Comparison of ENCODE assay signal across 12 cellular contexts in genomic region chr11:65773784-65774411, GRCh38. TPM values are rescaled to one million over a fixed set of nuclear protein-coding genes. Genes with fewer than 3 reads are reported as not detected.
A peak's percentile ranks its signal among the peaks of the same experiment; 100 is the strongest.
DNase-seq lines count a peak whose midpoint lies in the region; FAIRE-seq and TF ChIP-seq lines count a peak whose summit lies in the region.
"Had no signal": no experiment of that assay in that cellular context is flagged by ENCODE, and none has a peak within 500 bp of the region (broad histone marks: within the 10 kb centered on the region; RNA-seq: fewer than 3 reads in every experiment).

No MANE protein-coding gene starts in this region.

- peak; percentile 21; the same call in 1 of the 2 replicates for TF ChIP-seq CTCF in AG04450 (IDR thresholded peaks at IDR 0.05; ENCODE audit: low read depth, low read length)
- TF ChIP-seq CTCF in D721Med (IDR thresholded peaks at IDR 0.05; ENCODE audit: insufficient read depth, missing control alignments), result peak; percentile 40
- TF ChIP-seq CTCF in OCI-LY7 (conservative IDR thresholded peaks at IDR 0.05; ENCODE audit: low read length), result peak; percentile 78
- peak; percentile 6 for TF ChIP-seq CTCF in fibroblast of pulmonary artery (IDR thresholded peaks at IDR 0.05; ENCODE audit: low read length, missing control alignments)

- peaks cover 5% of the 10 kb centered on the region for H3K4me1 ChIP-seq in OCI-LY7 (ENCODE audit: insufficient read depth, low read length, poor library complexity, severe bottlenecking)
- H3K4me1 ChIP-seq: parathyroid adenoma had no signal

- no peaks in the 10 kb centered on the region for H4K20me1 ChIP-seq in OCI-LY7 (ENCODE audit: insufficient read depth, low read length)

- BruUV-seq in OCI-LY7 (replicated peaks; lab: Mats Ljungman, UMichigan), result TSS peak; percentile 45

- H3K9me3 ChIP-seq in AG04450 (ENCODE audit: control insufficient read depth, insufficient read depth, low read length) (no peaks in the 10 kb centered on the region; the same call in 1 of the 2 replicates), OCI-LY7 (ENCODE audit: low read length) (no peaks in the 10 kb centered on the region)

- no peaks in the 10 kb centered on the region for H3K9me2 ChIP-seq in OCI-LY7 (ENCODE audit: insufficient read depth, low read length)

- H3K27me3 ChIP-seq in AG04450 (ENCODE audit: control insufficient read depth, insufficient read depth, low read length), result no peaks in the 10 kb centered on the region

- POLR2A ChIA-PET in AG04450 (lab: Yijun Ruan, JAX), result no interaction called here
- POLR2A ChIA-PET in OCI-LY7 (lab: Charles Lee), result no interaction called here

- no peak for DNase-seq in AG04450 (ENCODE audit: low read depth, low spot score)
- DNase-seq in D721Med (ENCODE audit: insufficient read length, low spot score), result no peak
- DNase-seq in OCI-LY7 (ENCODE audit: low spot score), result peak; percentile 38
- DNase-seq in fibroblast of pulmonary artery (ENCODE audit: low read depth), result no peak
- no peak for DNase-seq in COR-L47 (lab: John Stamatoyannopoulos, UW)
- no peak for DNase-seq in stimulated activated CD4-positive, alpha-beta T cell treated with anti-CD3 and anti-CD28 coated beads, Interleukin-4, amount 100 ng/mL, for 1 hour
- DNase-seq in NAMALWA (ENCODE audit: low spot score), result no peak
- no peak for DNase-seq in activated naive CD4-positive, alpha-beta T cell treated with anti-CD3 and anti-CD28 coated beads, Interleukin-2, amount 50 U/mL, for 16 hours
- DNase-seq: CD4-positive, alpha-beta memory T cell; mesendoderm; stimulated activated CD4-positive, alpha-beta T cell treated with anti-CD3 and anti-CD28 coated beads, Interleukin-2, amount 100 ng/mL, for 24 hours had no signal

- no peaks in the 10 kb centered on the region for H3K79me2 ChIP-seq in OCI-LY7 (ENCODE audit: insufficient read depth, low read depth, low read length)
- H3K79me2 ChIP-seq: parathyroid adenoma had no signal

- H3K4me3 ChIP-seq in AG04450 (ENCODE audit: low read depth, low read length) (no peak overlapping the region), OCI-LY7 (ENCODE audit: low read depth, low read length, poor library complexity, severe bottlenecking) (no peak overlapping the region), fibroblast of pulmonary artery (replicated peaks; ENCODE audit: low read depth, low read length) (no peak overlapping the region)

- no peak overlapping the region for H3K27ac ChIP-seq in AG04450 (ENCODE audit: low read depth, low read length)
- no peak overlapping the region for H3K27ac ChIP-seq in OCI-LY7 (ENCODE audit: low read depth, low read length, poor library complexity, severe bottlenecking)
- H3K27ac ChIP-seq: parathyroid adenoma had no signal

- no peak overlapping the region for H3K4me2 ChIP-seq in OCI-LY7 (ENCODE audit: low read length)

- peaks cover 3% of the 10 kb centered on the region; the same call in 1 of the 2 replicates for H3K36me3 ChIP-seq in OCI-LY7 (ENCODE audit: insufficient read depth, low read length)

- H2AFZ ChIP-seq in OCI-LY7 (ENCODE audit: low read length), result no peak overlapping the region; the same call in 1 of the 2 replicates
- H2AFZ ChIP-seq: parathyroid adenoma had no signal

- no peak for FAIRE-seq in D721Med (lab: Jason Lieb, UNC)

- intact Hi-C loops in OCI-LY7 (cut with micrococcal nuclease; ENCODE audit: unreplicated experiment), result no loop called here

- CTCF ChIA-PET in AG04450 (lab: Charles Lee), result interaction anchor here (1.1 to 2.0 kb wide), 2 partner anchors 45 to 62 kb away, joined by 3 to 8 read pairs; partner anchors contain the start of gene KAT5
- CTCF ChIA-PET in OCI-LY7 (lab: Charles Lee; ENCODE audit: unreplicated experiment), result no interaction called here

RNA-seq across cellular contexts. Expression of gene AP5B1, which starts 6.9 kb away (rescaled TPM):
- polyA plus RNA-seq in AG04450 (2011; rRNA removed), result 2.6 and 3.3 TPM in 2 replicates
- polyA minus RNA-seq in AG04450 (2011; rRNA and poly(A)+ RNA removed), result 3.6 and 4.3 TPM in 2 replicates
- 10.2 and 12.9 TPM in 2 replicates for total RNA-seq in OCI-LY7 (2014; rRNA removed; shearing (Covaris generic))
- total RNA-seq in OCI-LY7 (2022), result 23.9 and 25.6 TPM in 2 replicates

RNA-seq across cellular contexts. Expression of gene OVOL1, which starts 13.0 kb away (rescaled TPM):
- polyA plus RNA-seq in AG04450 (2011; rRNA removed), result not detected in 2 replicates
- not detected in 2 replicates for polyA minus RNA-seq in AG04450 (2011; rRNA and poly(A)+ RNA removed)
- 0.15 TPM in 1 of 2 replicates, not detected in the other for total RNA-seq in OCI-LY7 (2014; rRNA removed; shearing (Covaris generic))
- not detected in 2 replicates for total RNA-seq in OCI-LY7 (2022)
- total RNA-seq: CD4-positive, alpha-beta memory T cell had no signal
- polyA plus RNA-seq: CD4-positive, alpha-beta memory T cell had no signal

RNA-seq across cellular contexts. Expression of gene RNASEH2C, which starts 53.3 kb away (rescaled TPM):
- 14.2 and 20.8 TPM in 2 replicates for polyA plus RNA-seq in AG04450 (2011; rRNA removed)
- polyA minus RNA-seq in AG04450 (2011; rRNA and poly(A)+ RNA removed), result 7.5 and 8.2 TPM in 2 replicates
- 92.7 and 99.1 TPM in 2 replicates for total RNA-seq in OCI-LY7 (2014; rRNA removed; shearing (Covaris generic))
- total RNA-seq in OCI-LY7 (2022), result 79.1 and 100 TPM in 2 replicates

RNA-seq across cellular contexts. Expression of gene SNX32, which starts 59.9 kb away (rescaled TPM):
- 0.30 and 0.57 TPM in 2 replicates for polyA plus RNA-seq in AG04450 (2011; rRNA removed)
- polyA minus RNA-seq in AG04450 (2011; rRNA and poly(A)+ RNA removed), result 0.46 and 0.65 TPM in 2 replicates
- total RNA-seq in OCI-LY7 (2014; rRNA removed; shearing (Covaris generic)), result not detected in 2 replicates
- not detected in 2 replicates for total RNA-seq in OCI-LY7 (2022)

Comparison
In these comparisons a context has a peak if more than half of its experiments do, and no peak if none do; other contexts are left out.
1. CTCF ChIP-seq: peak in every context shown above with its lines; median percentile 78 in OCI-LY7; 40 in D721Med; 21 in AG04450; 6 in fibroblast of pulmonary artery.